41 cellular contexts compared by ENCODE assay signal in the genomic region with DNA sequence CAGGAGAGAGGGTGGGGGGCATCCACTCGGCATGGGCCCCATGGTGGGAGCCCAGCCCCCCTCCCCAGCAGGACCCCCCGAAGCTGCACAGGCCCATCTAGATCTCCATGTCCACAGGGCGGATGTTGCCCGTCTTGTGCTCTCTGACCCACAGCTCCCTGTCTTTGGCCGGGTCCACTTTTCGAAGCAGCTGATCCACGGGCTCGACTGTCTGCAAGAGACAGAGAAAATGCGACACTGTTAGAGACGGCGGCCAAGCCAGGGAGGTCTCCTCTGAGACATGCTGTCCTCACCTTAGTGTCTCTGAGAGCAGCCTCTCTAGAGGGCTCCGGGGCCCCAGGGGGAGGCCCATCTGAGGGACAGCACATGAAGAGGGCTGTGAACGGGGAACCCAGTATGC. TPM values are rescaled to one million over a fixed set of nuclear protein-coding genes. Genes with fewer than 3 reads are reported as not detected.
"Had no signal": no experiment of that assay in that cellular context is flagged by ENCODE, and none has a peak within 500 bp of the region (broad histone marks: within the 10 kb centered on the region; RNA-seq: fewer than 3 reads in every experiment).

No MANE protein-coding gene starts in this region.

- H3K4me1 Mint-ChIP-seq: activated naive CD4-positive, alpha-beta T cell treated with anti-CD3 and anti-CD28 coated beads, Interleukin-2, amount 10 ng/mL, durations not matched to agents 7 days and 5 days; activated naive CD4-positive, alpha-beta T cell treated with anti-CD3 and anti-CD28 coated beads, Interleukin-2, amount 50 U/mL, for 24 hours; activated naive CD8-positive, alpha-beta T cell treated with anti-CD3 and anti-CD28 coated beads for 36 hours; activated naive CD8-positive, alpha-beta T cell treated with anti-CD3 and anti-CD28 coated beads, Interleukin-2, amount 10 ng/mL, durations not matched to agents 7 days and 5 days; activated naive CD8-positive, alpha-beta T cell treated with anti-CD3 and anti-CD28 coated beads, Interleukin-2, amount 50 U/mL, for 24 hours; activated T-helper 17 cell treated with anti-CD3 and anti-CD28 coated beads, Interleukin-2, amount 50 U/mL, for 72 hours; brain; central memory CD8-positive, alpha-beta T cell had no signal

- H3K36me3 ChIP-seq: adrenal gland, ascending aorta, brain microvascular endothelial cell, breast epithelium, cardiac muscle cell had no signal

- H3K27ac Mint-ChIP-seq: activated naive CD4-positive, alpha-beta T cell treated with anti-CD3 and anti-CD28 coated beads for 36 hours; activated naive CD4-positive, alpha-beta T cell treated with anti-CD3 and anti-CD28 coated beads, Interleukin-2, amount 10 ng/mL, durations not matched to agents 7 days and 5 days; activated naive CD4-positive, alpha-beta T cell treated with anti-CD3 and anti-CD28 coated beads, Interleukin-2, amount 50 U/mL, for 24 hours; activated naive CD4-positive, alpha-beta T cell treated with anti-CD3 and anti-CD28 coated beads, Interleukin-2, amount 50 U/mL, for 72 hours; activated naive CD8-positive, alpha-beta T cell; activated naive CD8-positive, alpha-beta T cell treated with anti-CD3 and anti-CD28 coated beads for 36 hours; activated naive CD8-positive, alpha-beta T cell treated with anti-CD3 and anti-CD28 coated beads, Interleukin-2, amount 10 ng/mL, durations not matched to agents 7 days and 5 days; activated naive CD8-positive, alpha-beta T cell treated with anti-CD3 and anti-CD28 coated beads, Interleukin-2, amount 50 U/mL, for 24 hours; activated T-cell treated with anti-CD3 and anti-CD28 coated beads, Interleukin-2, amount 50 U/mL, for 24 hours; activated T-cell treated with anti-CD3 and anti-CD28 coated beads, Interleukin-2, amount 50 U/mL, for 72 hours; activated T-helper 1 cell treated with anti-CD3 and anti-CD28 coated beads, Interleukin-12 subunit alpha, Interleukin-12 subunit beta, Interleukin-2, Interleukin-4 antibody, amounts not matched to agents 30 ng/mL and 10 ng/mL and 1 ng/mL, durations not matched to agents 14 hours and 24 hours and 36 hours; activated T-helper 17 cell treated with anti-CD3 and anti-CD28 coated beads, Interleukin-2, amount 50 U/mL, for 72 hours; activated T-helper 2 cell treated with anti-CD3 and anti-CD28 coated beads, Interferon-gamma antibody, Interleukin-2, Interleukin-4, amounts not matched to agents 10 μg/mL and 5 μg/mL and 100 μg/mL, durations not matched to agents 14 hours and 24 hours and 36 hours; brain had no signal

- H3K4me3 ChIP-seq: adrenal gland, ascending aorta, body of pancreas, breast epithelium, cardiac muscle cell had no signal

- H3K4me1 ChIP-seq: adrenal gland, ascending aorta, body of pancreas, breast epithelium had no signal

- H3K27me3 ChIP-seq: adrenal gland, ascending aorta, body of pancreas, brain microvascular endothelial cell, breast epithelium, cardiac muscle cell had no signal

- H3K9me3 ChIP-seq: adrenal gland, ascending aorta, body of pancreas, breast epithelium had no signal

- H3K27ac ChIP-seq: adrenal gland, ascending aorta, body of pancreas, brain microvascular endothelial cell, cardiac muscle cell had no signal

- H3K4me3 Mint-ChIP-seq: activated naive CD4-positive, alpha-beta T cell treated with anti-CD3 and anti-CD28 coated beads for 36 hours; activated naive CD4-positive, alpha-beta T cell treated with anti-CD3 and anti-CD28 coated beads, Interleukin-2, amount 10 ng/mL, durations not matched to agents 7 days and 5 days; activated naive CD4-positive, alpha-beta T cell treated with anti-CD3 and anti-CD28 coated beads, Interleukin-2, amount 50 U/mL, for 24 hours; activated naive CD8-positive, alpha-beta T cell; activated naive CD8-positive, alpha-beta T cell treated with anti-CD3 and anti-CD28 coated beads for 36 hours; activated naive CD8-positive, alpha-beta T cell treated with anti-CD3 and anti-CD28 coated beads, Interleukin-2, amount 10 ng/mL, durations not matched to agents 7 days and 5 days; activated naive CD8-positive, alpha-beta T cell treated with anti-CD3 and anti-CD28 coated beads, Interleukin-2, amount 50 U/mL, for 24 hours; activated T-cell treated with anti-CD3 and anti-CD28 coated beads, Interleukin-2, amount 50 U/mL, for 24 hours; activated T-cell treated with anti-CD3 and anti-CD28 coated beads, Interleukin-2, amount 50 U/mL, for 4 hours; activated T-cell treated with anti-CD3 and anti-CD28 coated beads, Interleukin-2, amount 50 U/mL, for 72 hours; activated T-helper 1 cell treated with anti-CD3 and anti-CD28 coated beads, Interleukin-12 subunit alpha, Interleukin-12 subunit beta, Interleukin-2, Interleukin-4 antibody, amounts not matched to agents 30 ng/mL and 10 ng/mL and 1 ng/mL, durations not matched to agents 14 hours and 24 hours and 36 hours; activated T-helper 17 cell treated with anti-CD3 and anti-CD28 coated beads, Interleukin-2, amount 50 U/mL, for 72 hours; brain; central memory CD8-positive, alpha-beta T cell had no signal

- DNase-seq: activated effector memory CD4-positive, alpha-beta T cell treated with anti-CD3 and anti-CD28 coated beads, Interleukin-2, amount 50 U/mL, for 16 hours; activated effector memory CD4-positive, alpha-beta T cell treated with Interleukin-2 at 50 U/mL for 16 hours; activated gamma-delta T cell; activated gamma-delta T cell treated with Interleukin-2 at 50 U/mL for 16 hours; activated naive CD4-positive, alpha-beta T cell; activated naive CD4-positive, alpha-beta T cell treated with anti-CD3 and anti-CD28 coated beads for 36 hours; activated naive CD4-positive, alpha-beta T cell treated with anti-CD3 and anti-CD28 coated beads, Interleukin-2, amount 10 ng/mL, durations not matched to agents 7 days and 5 days; activated naive CD4-positive, alpha-beta T cell treated with anti-CD3 and anti-CD28 coated beads, Interleukin-2, amount 50 U/mL, for 16 hours; activated naive CD4-positive, alpha-beta T cell treated with Interleukin-2 at 50 U/mL for 16 hours; activated naive CD8-positive, alpha-beta T cell treated with anti-CD3 and anti-CD28 coated beads for 36 hours; activated naive CD8-positive, alpha-beta T cell treated with anti-CD3 and anti-CD28 coated beads, Interleukin-2, amount 10 ng/mL, durations not matched to agents 7 days and 5 days; activated naive CD8-positive, alpha-beta T cell treated with anti-CD3 and anti-CD28 coated beads, Interleukin-2, amount 50 U/mL, for 24 hours; activated T-cell treated with anti-CD3 and anti-CD28 coated beads, Interleukin-2, amount 50 U/mL, for 1 hour; activated T-cell treated with anti-CD3 and anti-CD28 coated beads, Interleukin-2, amount 50 U/mL, for 24 hours; activated T-cell treated with anti-CD3 and anti-CD28 coated beads, Interleukin-2, amount 50 U/mL, for 4 hours; activated T-cell treated with anti-CD3 and anti-CD28 coated beads, Interleukin-2, amount 50 U/mL, for 48 hours; activated T-cell treated with anti-CD3 and anti-CD28 coated beads, Interleukin-2, amount 50 U/mL, for 72 hours; adrenal gland; amniotic stem cell; amygdala; anterior cingulate cortex; aorta; body of pancreas; brain microvascular endothelial cell; caudate nucleus; central memory CD4-positive, alpha-beta T cell; cerebellar nuclear complex had no signal

- H3K36me3 Mint-ChIP-seq: activated naive CD4-positive, alpha-beta T cell treated with anti-CD3 and anti-CD28 coated beads, Interleukin-2, amount 10 ng/mL, durations not matched to agents 7 days and 5 days; activated naive CD4-positive, alpha-beta T cell treated with anti-CD3 and anti-CD28 coated beads, Interleukin-2, amount 50 U/mL, for 24 hours; activated naive CD4-positive, alpha-beta T cell treated with anti-CD3 and anti-CD28 coated beads, Interleukin-2, amount 50 U/mL, for 72 hours; activated naive CD8-positive, alpha-beta T cell; activated naive CD8-positive, alpha-beta T cell treated with anti-CD3 and anti-CD28 coated beads for 36 hours; activated naive CD8-positive, alpha-beta T cell treated with anti-CD3 and anti-CD28 coated beads, Interleukin-2, amount 10 ng/mL, durations not matched to agents 7 days and 5 days had no signal

- ATAC-seq: activated naive CD4-positive, alpha-beta T cell treated with anti-CD3 and anti-CD28 coated beads, Interleukin-2, amount 50 U/mL, for 72 hours; activated naive CD8-positive, alpha-beta T cell treated with anti-CD3 and anti-CD28 coated beads, Interleukin-2, amount 50 U/mL, for 24 hours; activated T-cell treated with anti-CD3 and anti-CD28 coated beads, Interleukin-2, amount 50 U/mL, for 4 hours; activated T-cell treated with anti-CD3 and anti-CD28 coated beads, Interleukin-2, amount 50 U/mL, for 72 hours; activated T-helper 17 cell treated with anti-CD3 and anti-CD28 coated beads, Interleukin-2, amount 50 U/mL, for 72 hours; body of pancreas had no signal

- H3K27me3 Mint-ChIP-seq: activated naive CD4-positive, alpha-beta T cell treated with anti-CD3 and anti-CD28 coated beads, Interleukin-2, amount 10 ng/mL, durations not matched to agents 7 days and 5 days; activated naive CD4-positive, alpha-beta T cell treated with anti-CD3 and anti-CD28 coated beads, Interleukin-2, amount 50 U/mL, for 24 hours; activated naive CD8-positive, alpha-beta T cell; activated naive CD8-positive, alpha-beta T cell treated with anti-CD3 and anti-CD28 coated beads for 36 hours; activated naive CD8-positive, alpha-beta T cell treated with anti-CD3 and anti-CD28 coated beads, Interleukin-2, amount 10 ng/mL, durations not matched to agents 7 days and 5 days; activated naive CD8-positive, alpha-beta T cell treated with anti-CD3 and anti-CD28 coated beads, Interleukin-2, amount 50 U/mL, for 24 hours; activated T-cell treated with anti-CD3 and anti-CD28 coated beads, Interleukin-2, amount 50 U/mL, for 24 hours; activated T-helper 17 cell treated with anti-CD3 and anti-CD28 coated beads, Interleukin-2, amount 50 U/mL, for 72 hours; brain; central memory CD8-positive, alpha-beta T cell had no signal

- H3K9me3 Mint-ChIP-seq: activated naive CD4-positive, alpha-beta T cell treated with anti-CD3 and anti-CD28 coated beads for 36 hours; activated naive CD4-positive, alpha-beta T cell treated with anti-CD3 and anti-CD28 coated beads, Interleukin-2, amount 10 ng/mL, durations not matched to agents 7 days and 5 days; activated naive CD4-positive, alpha-beta T cell treated with anti-CD3 and anti-CD28 coated beads, Interleukin-2, amount 50 U/mL, for 24 hours; activated naive CD4-positive, alpha-beta T cell treated with anti-CD3 and anti-CD28 coated beads, Interleukin-2, amount 50 U/mL, for 72 hours; activated naive CD8-positive, alpha-beta T cell treated with anti-CD3 and anti-CD28 coated beads for 36 hours; activated naive CD8-positive, alpha-beta T cell treated with anti-CD3 and anti-CD28 coated beads, Interleukin-2, amount 10 ng/mL, durations not matched to agents 7 days and 5 days; activated naive CD8-positive, alpha-beta T cell treated with anti-CD3 and anti-CD28 coated beads, Interleukin-2, amount 50 U/mL, for 24 hours; activated T-cell treated with anti-CD3 and anti-CD28 coated beads, Interleukin-2, amount 50 U/mL, for 24 hours; activated T-cell treated with anti-CD3 and anti-CD28 coated beads, Interleukin-2, amount 50 U/mL, for 4 hours; activated T-cell treated with anti-CD3 and anti-CD28 coated beads, Interleukin-2, amount 50 U/mL, for 72 hours; activated T-helper 1 cell treated with anti-CD3 and anti-CD28 coated beads, Interleukin-12 subunit alpha, Interleukin-12 subunit beta, Interleukin-2, Interleukin-4 antibody, amounts not matched to agents 30 ng/mL and 10 ng/mL and 1 ng/mL, durations not matched to agents 14 hours and 24 hours and 36 hours; activated T-helper 17 cell treated with anti-CD3 and anti-CD28 coated beads, Interleukin-2, amount 50 U/mL, for 72 hours; activated T-helper 2 cell treated with anti-CD3 and anti-CD28 coated beads, Interferon-gamma antibody, Interleukin-2, Interleukin-4, amounts not matched to agents 10 μg/mL and 5 μg/mL and 100 μg/mL, durations not matched to agents 14 hours and 24 hours and 36 hours; brain; central memory CD8-positive, alpha-beta T cell had no signal

RNA-seq across cellular contexts. Expression of gene RCVRN, which starts 12.1 kb away (rescaled TPM):
- total RNA-seq: activated naive CD4-positive, alpha-beta T cell treated with anti-CD3 and anti-CD28 coated beads for 36 hours; activated naive CD4-positive, alpha-beta T cell treated with anti-CD3 and anti-CD28 coated beads, Interleukin-2, amount 50 U/mL, for 72 hours; activated naive CD8-positive, alpha-beta T cell treated with anti-CD3 and anti-CD28 coated beads for 36 hours; activated naive CD8-positive, alpha-beta T cell treated with anti-CD3 and anti-CD28 coated beads, Interleukin-2, amount 10 ng/mL, durations not matched to agents 7 days and 5 days; activated T-cell treated with anti-CD3 and anti-CD28 coated beads, Interleukin-2, amount 50 U/mL, for 4 hours; activated T-cell treated with anti-CD3 and anti-CD28 coated beads, Interleukin-2, amount 50 U/mL, for 72 hours; activated T-helper 1 cell treated with anti-CD3 and anti-CD28 coated beads, Interleukin-12 subunit alpha, Interleukin-12 subunit beta, Interleukin-2, Interleukin-4 antibody, amounts not matched to agents 30 ng/mL and 10 ng/mL and 1 ng/mL, durations not matched to agents 14 hours and 24 hours and 36 hours; activated T-helper 17 cell treated with anti-CD3 and anti-CD28 coated beads, Interleukin-2, amount 50 U/mL, for 72 hours; activated T-helper 2 cell treated with anti-CD3 and anti-CD28 coated beads, Interferon-gamma antibody, Interleukin-2, Interleukin-4, amounts not matched to agents 10 μg/mL and 5 μg/mL and 100 μg/mL, durations not matched to agents 14 hours and 24 hours and 36 hours; ascending aorta; astrocyte; body of pancreas; bronchial epithelial cell; chondrocyte had no signal
